1 cellular context compared by ENCODE assay signal in genomic region chr2:137913648-137914047, GRCh38. TPM values are rescaled to one million over a fixed set of nuclear protein-coding genes. Genes with fewer than 3 reads are reported as not detected.
"Had no signal": no experiment of that assay in that cellular context is flagged by ENCODE, and none has a peak within 500 bp of the region (broad histone marks: within the 10 kb centered on the region; RNA-seq: fewer than 3 reads in every experiment).

No MANE protein-coding gene starts in this region.

RNA-seq across cellular contexts. Expression of gene HNMT, which starts 50.6 kb away (rescaled TPM):
- total RNA-seq: OCI-LY7 had no signal
